1 cellular context compared by ENCODE assay signal in genomic region chr19:15633122-15633521, GRCh38.
TF ChIP-seq lines count a peak whose summit lies in the region.

No MANE protein-coding gene starts in this region.

TF ChIP-seq in SK-N-SH, 30 proteins besides CTCF, POLR2A, EP300 and RAD21:
- TF ChIP-seq SIN3A (IDR thresholded peaks at IDR 0.05; ENCODE audit: borderline replicate concordance, low read depth, low read length) = no peak
- no peak for TF ChIP-seq GATA2 (CRISPR knock-in tag; IDR thresholded peaks at IDR 0.05)
- TF ChIP-seq POLR2AphosphoS5 (IDR thresholded peaks at IDR 0.05; ENCODE audit: low read depth, low read length) = no peak
- TF ChIP-seq EZH2phosphoT487 (IDR thresholded peaks at IDR 0.05; ENCODE audit: borderline replicate concordance, low read depth) = no peak
- no peak for TF ChIP-seq USF2 (IDR thresholded peaks at IDR 0.05; ENCODE audit: borderline replicate concordance, low read depth, low read length)
- TF ChIP-seq IRF3 (IDR thresholded peaks at IDR 0.05; ENCODE audit: low read depth, low read length) = no peak
- no peak for TF ChIP-seq MAX (IDR thresholded peaks at IDR 0.05; ENCODE audit: low read depth)
